ENCODE assay signal across 1 cellular context in genomic region chr2:68870215-68870614, GRCh38.
TF ChIP-seq lines count a peak whose summit lies in the region.

No MANE protein-coding gene starts in this region.

TF ChIP-seq in K562, 482 proteins besides CTCF, POLR2A, EP300 and RAD21 (continued from another document):
- TF ChIP-seq ZBTB40 (IDR thresholded peaks at IDR 0.05) (peak; percentile 54; the same call in 1 of the 2 replicates), ZBTB40 (CRISPR knock-in tag; IDR thresholded peaks at IDR 0.05) (no peak), FOXP1 (CRISPR knock-in tag; IDR thresholded peaks at IDR 0.05) (no peak), LEF1 (IDR thresholded peaks at IDR 0.05) (peak; percentile 33; the same call in 1 of the 2 replicates), NCOA4 (IDR thresholded peaks at IDR 0.05; ENCODE audit: partially characterized antibody) (no peak), ZNF830 (CRISPR knock-in tag; IDR thresholded peaks at IDR 0.05) (no peak), MEIS2 (IDR thresholded peaks at IDR 0.05; ENCODE audit: partially characterized antibody) (peak; percentile 98), FOXJ2 (tag; IDR thresholded peaks at IDR 0.05) (peak; percentile 71; the same call in 1 of the 2 replicates), ARID1B (IDR thresholded peaks at IDR 0.05) (peak; percentile 63), SMARCA4 (IDR thresholded peaks at IDR 0.05) (peak; percentile 54; the same call in 1 of the 2 replicates), FOXA3 (CRISPR knock-in tag; conservative IDR thresholded peaks at IDR 0.05 in 1 of 2, IDR thresholded peaks at IDR 0.05 in 1 of 2) (peak in 1 of 2 experiments; percentile 55; a peak in 2 of 4 replicates), BCL6 (CRISPR knock-in tag; IDR thresholded peaks at IDR 0.05) (no peak), ZNF311 (CRISPR knock-in tag; IDR thresholded peaks at IDR 0.05) (no peak), PKNOX1 (IDR thresholded peaks at IDR 0.05) (peak; percentile 88), SMARCC2 (IDR thresholded peaks at IDR 0.05; ENCODE audit: low read depth) (peak; percentile 33; the same call in 1 of the 2 replicates), ZNF121 (CRISPR knock-in tag; conservative IDR thresholded peaks at IDR 0.05) (no peak), DPF2 (IDR thresholded peaks at IDR 0.05) (peak; percentile 62), ETV1 (tag; conservative IDR thresholded peaks at IDR 0.05; ENCODE audit: low read depth) (peak; percentile 83), TCF3 (CRISPR knock-in tag; IDR thresholded peaks at IDR 0.05) (no peak), ZNF232 (CRISPR knock-in tag; IDR thresholded peaks at IDR 0.05) (no peak), BRF1 (IDR thresholded peaks at IDR 0.05; ENCODE audit: borderline replicate concordance, extremely low read depth, insufficient read length) (no peak), STAT5A (IDR thresholded peaks at IDR 0.05; ENCODE audit: borderline replicate concordance, low read length) (peak; percentile 71), ETV6 (IDR thresholded peaks at IDR 0.05; ENCODE audit: borderline replicate concordance in 1 of 2, low read depth in 2 of 2, low read length in 1 of 2) (peak; percentile 93 to 96), ETV6 (CRISPR knock-in tag; IDR thresholded peaks at IDR 0.05; ENCODE audit: borderline replicate concordance) (no peak), FOXK2 (conservative IDR thresholded peaks at IDR 0.05 in 1 of 2, IDR thresholded peaks at IDR 0.05 in 1 of 2; ENCODE audit: low read depth in 2 of 2) (peak; percentile 63 to 73; a peak in 3 of 4 replicates)
